ENCODE assay signal across 1 cellular context in genomic region chr1:2003564-2004131, GRCh38.
A peak's percentile ranks its signal among the peaks of the same experiment; 100 is the strongest.
TF ChIP-seq lines count a peak whose summit lies in the region.

A gene with protein sequence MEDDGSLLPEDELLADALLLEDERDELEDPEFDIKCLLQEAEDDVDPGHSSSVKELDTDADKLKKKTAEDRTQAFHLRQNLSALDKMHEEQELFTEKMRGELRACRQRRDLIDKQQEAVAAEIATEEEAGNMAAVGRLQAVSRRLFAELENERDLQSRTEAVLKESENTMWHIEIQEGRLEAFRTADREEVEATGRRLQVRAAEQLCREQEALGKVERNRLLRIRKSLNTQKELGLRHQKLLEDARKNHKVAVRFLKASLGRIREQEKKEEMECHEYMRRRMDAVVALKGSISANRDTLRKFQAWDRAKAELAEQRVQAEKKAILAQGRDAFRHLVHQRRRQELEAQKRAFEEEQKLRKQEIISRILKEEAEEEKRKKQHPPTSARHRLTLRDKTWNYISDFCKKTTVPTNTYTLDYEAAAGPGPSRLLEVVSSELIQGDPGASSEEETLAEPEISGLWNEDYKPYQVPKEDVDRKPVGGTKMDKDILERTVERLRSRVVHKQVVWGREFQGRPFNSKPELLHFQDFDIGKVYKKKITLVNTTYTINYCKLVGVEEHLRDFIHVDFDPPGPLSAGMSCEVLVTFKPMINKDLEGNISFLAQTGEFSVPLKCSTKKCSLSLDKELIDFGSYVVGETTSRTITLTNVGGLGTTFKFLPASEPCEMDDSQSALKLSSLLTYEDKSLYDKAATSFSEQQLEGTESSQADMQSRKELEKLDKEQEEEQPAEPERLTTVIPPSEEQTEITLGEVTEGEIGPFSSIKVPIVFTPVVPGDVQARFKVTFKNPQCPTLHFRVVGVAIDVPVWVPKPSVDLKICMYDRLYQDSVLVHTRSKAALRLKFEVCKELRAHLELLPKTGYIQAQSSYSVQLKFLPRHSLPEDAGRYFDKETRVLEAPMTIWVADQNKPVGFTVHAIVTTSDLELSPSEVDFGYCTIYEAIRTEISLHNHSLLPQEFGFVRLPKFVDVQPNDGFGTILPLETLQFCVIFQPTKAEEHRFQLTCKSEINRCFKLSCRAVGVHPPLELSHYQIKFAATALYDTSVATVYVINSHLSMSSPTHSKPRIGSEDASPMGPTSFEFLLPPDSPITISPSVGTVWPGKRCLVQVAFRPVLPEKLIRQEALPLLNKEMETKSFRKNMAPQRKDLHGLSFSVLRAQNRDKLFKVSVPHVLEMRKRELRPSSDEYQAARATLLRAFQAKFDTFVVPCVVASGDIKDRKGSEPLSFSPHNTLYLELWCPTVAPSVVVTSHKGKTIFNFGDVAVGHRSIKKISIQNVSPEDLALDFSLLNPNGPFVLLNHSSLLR (N-terminal part only) (minus strand): TSS chr1:2003786. CDS start chr1:1990956, 12,830 bp downstream.

TF ChIP-seq in HepG2, 621 proteins besides CTCF, POLR2A, EP300 and RAD21 (continued from another document and continues in another):
- TF ChIP-seq PHB2 (IDR thresholded peaks at IDR 0.05; ENCODE audit: partially characterized antibody), result no peak
- peak; percentile 51; the same call in 1 of the 2 replicates for TF ChIP-seq ZFP91 (CRISPR knock-in tag; IDR thresholded peaks at IDR 0.05; ENCODE audit: borderline replicate concordance)
- TF ChIP-seq RFX3 (CRISPR knock-in tag; IDR thresholded peaks at IDR 0.05), result peak; percentile 77
- TF ChIP-seq ZNF687 (CRISPR knock-in tag; IDR thresholded peaks at IDR 0.05), result peak; percentile 50; the same call in 1 of the 2 replicates
- TF ChIP-seq TBX3 (IDR thresholded peaks at IDR 0.05; ENCODE audit: borderline replicate concordance), result no peak
- TF ChIP-seq BHLHE40 (IDR thresholded peaks at IDR 0.05; ENCODE audit: low read length), result peak; percentile 94
- 0 out of 2 replicates have a peak, but pooled peaks have one; percentile 41 for TF ChIP-seq KDM2A (CRISPR knock-in tag; IDR thresholded peaks at IDR 0.05; ENCODE audit: borderline replicate concordance, low read depth)
- peak; percentile 43; the same call in 1 of the 2 replicates for TF ChIP-seq FOXK2 (IDR thresholded peaks at IDR 0.05)
- TF ChIP-seq ZSCAN9 (CRISPR knock-in tag; IDR thresholded peaks at IDR 0.05; ENCODE audit: borderline replicate concordance), result no peak
- peak; percentile 32 for TF ChIP-seq HNRNPLL (IDR thresholded peaks at IDR 0.05; ENCODE audit: low read depth, low read length, poor library complexity, severe bottlenecking)
- TF ChIP-seq ZBTB40 (IDR thresholded peaks at IDR 0.05), result no peak
- TF ChIP-seq ZBTB40 (CRISPR knock-in tag; IDR thresholded peaks at IDR 0.05), result peak; percentile 26; the same call in 1 of the 2 replicates
- peak; percentile 58 for TF ChIP-seq SAP130 (CRISPR knock-in tag; IDR thresholded peaks at IDR 0.05; ENCODE audit: low read depth)
- TF ChIP-seq KDM5B (CRISPR knock-in tag; IDR thresholded peaks at IDR 0.05; ENCODE audit: borderline replicate concordance), result peak; percentile 30; the same call in 1 of the 2 replicates
- TF ChIP-seq TMF1 (CRISPR knock-in tag; IDR thresholded peaks at IDR 0.05; ENCODE audit: low read depth), result no peak
- TF ChIP-seq XRCC5 (optimal IDR thresholded peaks at IDR 0.05; ENCODE audit: low read length), result peak; percentile 67
- TF ChIP-seq, protein P1, sequence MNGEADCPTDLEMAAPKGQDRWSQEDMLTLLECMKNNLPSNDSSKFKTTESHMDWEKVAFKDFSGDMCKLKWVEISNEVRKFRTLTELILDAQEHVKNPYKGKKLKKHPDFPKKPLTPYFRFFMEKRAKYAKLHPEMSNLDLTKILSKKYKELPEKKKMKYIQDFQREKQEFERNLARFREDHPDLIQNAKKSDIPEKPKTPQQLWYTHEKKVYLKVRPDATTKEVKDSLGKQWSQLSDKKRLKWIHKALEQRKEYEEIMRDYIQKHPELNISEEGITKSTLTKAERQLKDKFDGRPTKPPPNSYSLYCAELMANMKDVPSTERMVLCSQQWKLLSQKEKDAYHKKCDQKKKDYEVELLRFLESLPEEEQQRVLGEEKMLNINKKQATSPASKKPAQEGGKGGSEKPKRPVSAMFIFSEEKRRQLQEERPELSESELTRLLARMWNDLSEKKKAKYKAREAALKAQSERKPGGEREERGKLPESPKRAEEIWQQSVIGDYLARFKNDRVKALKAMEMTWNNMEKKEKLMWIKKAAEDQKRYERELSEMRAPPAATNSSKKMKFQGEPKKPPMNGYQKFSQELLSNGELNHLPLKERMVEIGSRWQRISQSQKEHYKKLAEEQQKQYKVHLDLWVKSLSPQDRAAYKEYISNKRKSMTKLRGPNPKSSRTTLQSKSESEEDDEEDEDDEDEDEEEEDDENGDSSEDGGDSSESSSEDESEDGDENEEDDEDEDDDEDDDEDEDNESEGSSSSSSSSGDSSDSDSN (CRISPR knock-in tag; IDR thresholded peaks at IDR 0.05), result peak; percentile 44; the same call in 1 of the 2 replicates
- TF ChIP-seq MYC (CRISPR knock-in tag; IDR thresholded peaks at IDR 0.05; ENCODE audit: borderline replicate concordance), result 0 out of 2 replicates have a peak, but pooled peaks have one; percentile 32
- peak; percentile 41 for TF ChIP-seq HDAC1 (CRISPR knock-in tag; IDR thresholded peaks at IDR 0.05)
- TF ChIP-seq, protein P2, sequence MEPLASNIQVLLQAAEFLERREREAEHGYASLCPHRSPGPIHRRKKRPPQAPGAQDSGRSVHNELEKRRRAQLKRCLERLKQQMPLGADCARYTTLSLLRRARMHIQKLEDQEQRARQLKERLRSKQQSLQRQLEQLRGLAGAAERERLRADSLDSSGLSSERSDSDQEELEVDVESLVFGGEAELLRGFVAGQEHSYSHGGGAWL (CRISPR knock-in tag; IDR thresholded peaks at IDR 0.05), result peak; percentile 35; the same call in 1 of the 2 replicates
- TF ChIP-seq, protein P3, sequence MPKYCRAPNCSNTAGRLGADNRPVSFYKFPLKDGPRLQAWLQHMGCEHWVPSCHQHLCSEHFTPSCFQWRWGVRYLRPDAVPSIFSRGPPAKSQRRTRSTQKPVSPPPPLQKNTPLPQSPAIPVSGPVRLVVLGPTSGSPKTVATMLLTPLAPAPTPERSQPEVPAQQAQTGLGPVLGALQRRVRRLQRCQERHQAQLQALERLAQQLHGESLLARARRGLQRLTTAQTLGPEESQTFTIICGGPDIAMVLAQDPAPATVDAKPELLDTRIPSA (CRISPR knock-in tag; IDR thresholded peaks at IDR 0.05; ENCODE audit: borderline replicate concordance), result no peak
- no peak for TF ChIP-seq JUND (CRISPR knock-in tag; IDR thresholded peaks at IDR 0.05)
- TF ChIP-seq ZKSCAN5 (CRISPR knock-in tag; IDR thresholded peaks at IDR 0.05), result no peak
